In genomic region chr3:156143136-156143535, GRCh38 we compare ENCODE assay signal across 18 cellular contexts. TPM values are rescaled to one million over a fixed set of nuclear protein-coding genes. Genes with fewer than 3 reads are reported as not detected.
DNase-seq lines count a peak whose midpoint lies in the region; ATAC-seq and TF ChIP-seq lines count a peak whose summit lies in the region.
"Had no signal": no experiment of that assay in that cellular context is flagged by ENCODE, and none has a peak within 500 bp of the region (broad histone marks: within the 10 kb centered on the region; RNA-seq: fewer than 3 reads in every experiment).

No MANE protein-coding gene starts in this region.

- no peaks in the 10 kb centered on the region for H3K79me2 ChIP-seq in Karpas-422 (ENCODE audit: low read length)
- H3K79me2 ChIP-seq in smooth muscle cell (ENCODE audit: low read depth), result no peaks in the 10 kb centered on the region

- H3K4me3 ChIP-seq in Karpas-422 (ENCODE audit: low read length), result no peak overlapping the region
- peak overlapping the region; percentile 68 for H3K4me3 ChIP-seq in coronary artery
- no peak overlapping the region for H3K4me3 ChIP-seq in smooth muscle cell
- peak overlapping the region; percentile 26 to 79 for H3K4me3 ChIP-seq in aorta (ENCODE audit: low read length in 2 of 2)
- H3K4me3 ChIP-seq: SJSA1 had no signal

- H3F3A ChIP-seq in smooth muscle cell (ENCODE audit: low read depth), result no peaks in the 10 kb centered on the region

- H3K9me3 ChIP-seq in Karpas-422 (ENCODE audit: low read length) (no peaks in the 10 kb centered on the region), smooth muscle cell (replicated peaks; ENCODE audit: low read depth) (no peaks in the 10 kb centered on the region), aorta (ENCODE audit: control insufficient read depth, low read length) (no peaks in the 10 kb centered on the region)
- H3K9me3 ChIP-seq: SJSA1 had no signal

- peak; percentile 15 for DNase-seq in Karpas-422
- no peak for DNase-seq in coronary artery (ENCODE audit: low spot score)
- no peak for DNase-seq in smooth muscle cell (lab: John Stamatoyannopoulos, UW; ENCODE audit: unreplicated experiment)
- DNase-seq in aorta, result no peak
- DNase-seq in activated T-cell treated with anti-CD3 and anti-CD28 coated beads for 4 hours, result no peak
- no peak for DNase-seq in posterior vena cava (ENCODE audit: low spot score)
- DNase-seq in NCI-H128 (lab: John Stamatoyannopoulos, UW; ENCODE audit: unreplicated experiment), result no peak
- DNase-seq: CD4-positive, CD25-positive, alpha-beta regulatory T cell; KBM-7; NCI-H1092 treated with DMSO at 0.1 percent for 48 hours; NCI-H146; NCI-H2029; NCI-H2171; NCI-H526; OCI-M1 had no signal

- H4K20me1 ChIP-seq in Karpas-422 (ENCODE audit: insufficient read depth, low read depth, low read length) (no peaks in the 10 kb centered on the region), smooth muscle cell (ENCODE audit: low read depth) (no peaks in the 10 kb centered on the region)

- TF ChIP-seq CTCF in coronary artery (IDR thresholded peaks at IDR 0.05) (no peak), smooth muscle cell (IDR thresholded peaks at IDR 0.05; ENCODE audit: borderline replicate concordance, insufficient read depth, poor library complexity, severe bottlenecking) (no peak)

- no peaks in the 10 kb centered on the region for H3K9me2 ChIP-seq in Karpas-422 (replicated peaks; ENCODE audit: insufficient read depth, low read length)

- intact Hi-C loops in aorta (cut with DNase I), result loop anchor here in 1 of 2 donors (5.0 to 10.0 kb wide), 2 partner anchors 36 to 532 kb away; partner anchors contain the start of gene TIPARP
- intact Hi-C loops in posterior vena cava (cut with DNase I), result loop anchor here in 1 of 2 donors (10.0 kb wide), 1 partner anchor 98 kb away; no protein-coding TSS in a partner anchor

- no peak overlapping the region for H3K4me2 ChIP-seq in Karpas-422 (ENCODE audit: low read depth, low read length, poor library complexity, severe bottlenecking)
- H3K4me2 ChIP-seq in smooth muscle cell, result peak overlapping the region; percentile 39

- WGBS in smooth muscle cell (ENCODE audit: low lambda C conversion rate), result 67% methylated on average over 8 of the region's 8 CpGs
- WGBS in aorta, 2 donors, result 10 to 21% methylated on average over 8 of the region's 8 CpGs

- no peak overlapping the region for H3K9ac ChIP-seq in Karpas-422 (ENCODE audit: low read length)
- no peak overlapping the region for H3K9ac ChIP-seq in smooth muscle cell (ENCODE audit: low read depth)

- no peak overlapping the region for H2AFZ ChIP-seq in Karpas-422 (ENCODE audit: low read length)
- peak overlapping the region; percentile 18 for H2AFZ ChIP-seq in smooth muscle cell (ENCODE audit: low read depth)

- H3K27me3 ChIP-seq in Karpas-422 (ENCODE audit: low read length) (no peaks in the 10 kb centered on the region), smooth muscle cell (ENCODE audit: low read depth) (peaks cover 4% of the 10 kb centered on the region), aorta (ENCODE audit: control insufficient read depth in 1 of 2, insufficient read depth in 2 of 2, low read length in 1 of 2) (no peaks in the 10 kb centered on the region)

- ATAC-seq in aorta (ENCODE audit: low FRiP score), result peak; percentile 15
- ATAC-seq: Right ventricle myocardium inferior had no signal

- H3K27ac ChIP-seq in Karpas-422 (ENCODE audit: low read length) (no peak overlapping the region), coronary artery (peak overlapping the region; percentile 59 to 84), smooth muscle cell (ENCODE audit: low read depth) (no peak overlapping the region), aorta (ENCODE audit: low read depth in 1 of 2, low read length in 2 of 2) (peak overlapping the region; percentile 74 to 90)
- H3K27ac ChIP-seq: SJSA1 had no signal

- H3K4me1 ChIP-seq in Karpas-422 (ENCODE audit: low read length) (no peaks in the 10 kb centered on the region), smooth muscle cell (ENCODE audit: low read depth) (no peaks in the 10 kb centered on the region), aorta (ENCODE audit: control insufficient read depth in 1 of 2, insufficient read depth in 2 of 2, low read length in 2 of 2) (peaks cover 2 to 9% of the 10 kb centered on the region in 2 donors)
- H3K4me1 ChIP-seq: SJSA1 had no signal

- H3K36me3 ChIP-seq in Karpas-422 (ENCODE audit: insufficient read depth, low read length) (no peaks in the 10 kb centered on the region), smooth muscle cell (ENCODE audit: low read depth) (no peaks in the 10 kb centered on the region), aorta (ENCODE audit: control insufficient read depth in 1 of 2, insufficient read depth in 2 of 2, low read length in 1 of 2) (no peaks in the 10 kb centered on the region)
- H3K36me3 ChIP-seq: SJSA1 had no signal

RNA-seq across cellular contexts. Expression of gene KCNAB1, which starts 22.8 kb away (rescaled TPM):
- total RNA-seq in Karpas-422 (2014; rRNA removed; shearing (Covaris generic); ENCODE audit: low replicate concordance), result not detected in 2 replicates
- total RNA-seq in smooth muscle cell, result 0.22 and 0.36 TPM in 2 replicates
- 0.96 and 1.0 TPM in 2 replicates for polyA plus RNA-seq in smooth muscle cell
- 10 to 100 TPM; 22.6 to 45.8 TPM for total RNA-seq in aorta
- 10 to 100 TPM in 1 of 2 donors, 1 to 10 TPM in 1; 8.9 to 12.9 TPM for polyA plus RNA-seq in aorta
- 10 to 100 TPM; 14.0 to 33.1 TPM for total RNA-seq in posterior vena cava
- polyA plus RNA-seq: BJ had no signal

Comparison
In these comparisons a context has a peak if more than half of its experiments do, and no peak if none do; other contexts are left out.
1. H3K27ac ChIP-seq: peak in coronary artery (2 of 2) and aorta (2 of 2); none in Karpas-422 (single experiment) and smooth muscle cell (single experiment).
2. H3K4me3 ChIP-seq: peak in coronary artery (single experiment) and aorta (2 of 2); none in Karpas-422 (single experiment) and smooth muscle cell (single experiment).
3. RNA of gene KCNAB1, which starts 22.8 kb away (total RNA-seq): 22.6 to 45.8 TPM in aorta and 14.0 to 33.1 TPM in posterior vena cava; 0.22 to 0.36 TPM in smooth muscle cell and not detected in Karpas-422; every median in the first group is over 10 times any median in the second.